Comparison of ENCODE assay signal across 20 cellular contexts in genomic region chr11:16365456-16366355, GRCh38. TPM values are rescaled to one million over a fixed set of nuclear protein-coding genes. Genes with fewer than 3 reads are reported as not detected.
DNase-seq lines count a peak whose midpoint lies in the region; ATAC-seq lines count a peak whose summit lies in the region.
"Had no signal": no experiment of that assay in that cellular context is flagged by ENCODE, and none has a peak within 500 bp of the region (broad histone marks: within the 10 kb centered on the region; RNA-seq: fewer than 3 reads in every experiment).

No MANE protein-coding gene starts in this region.

- H3K9me3 ChIP-seq in right cardiac atrium (ENCODE audit: control insufficient read depth, low read length): no peaks in the 10 kb centered on the region
- H3K9me3 ChIP-seq: left lung, mucosa of descending colon, upper lobe of left lung had no signal

- H3K27me3 ChIP-seq in right cardiac atrium (ENCODE audit: control insufficient read depth, insufficient read depth): no peaks in the 10 kb centered on the region
- H3K27me3 ChIP-seq: left lung, upper lobe of left lung had no signal

- DNase-seq in Ammon's horn (ENCODE audit: low spot score) (peak; percentile 7), NCI-H1092 treated with DMSO at 0.1 percent for 48 hours (lab: John Stamatoyannopoulos, UW) (peak; percentile 99), NCI-H748 treated with DMSO at 0.1 percent for 48 hours (lab: John Stamatoyannopoulos, UW) (peak; percentile 49), right cardiac atrium (no peak), inferior parietal cortex (ENCODE audit: extremely low spot score) (no peak)
- DNase-seq in effector CD4-positive, alpha-beta T cell: no peak
- DNase-seq: activated CD4-positive, alpha-beta memory T cell treated with anti-CD3 and anti-CD28 coated beads, Interleukin-2, amount 10 ng/mL, durations not matched to agents 7 days and 5 days; activated naive CD4-positive, alpha-beta T cell treated with anti-CD3 and anti-CD28 coated beads, Interleukin-2, amount 10 ng/mL, durations not matched to agents 7 days and 5 days; activated T-cell treated with anti-CD3 and anti-CD28 coated beads, Interleukin-2, amount 50 U/mL, for 1 hour; CD4-positive, alpha-beta T cell; left lung; MM.1S; mucosa of descending colon; stimulated activated naive CD8-positive, alpha-beta T cell treated with anti-CD3 and anti-CD28 coated beads, Interleukin-15, amount 100 ng/mL, for 72 hours; T-helper 1 cell; upper lobe of left lung had no signal

- WGBS in right cardiac atrium: 46% methylated on average over 3 of the region's 3 CpGs

- ATAC-seq in right cardiac atrium (peak in 1 of 2 donors; percentile 45), HG03457 (IDR thresholded peaks at IDR 0.05; ENCODE audit: unreplicated experiment) (no peak), HG03108 (IDR thresholded peaks at IDR 0.05; ENCODE audit: unreplicated experiment) (no peak)
- ATAC-seq: left lung; stimulated activated naive CD8-positive, alpha-beta T cell treated with anti-CD3 and anti-CD28 coated beads, Interleukin-15, amount 100 ng/mL, for 72 hours had no signal

- H3K4me3 ChIP-seq in right cardiac atrium (ENCODE audit: low read length): no peak overlapping the region
- H3K4me3 ChIP-seq: left lung, mucosa of descending colon, upper lobe of left lung had no signal

- peaks cover 9% of the 10 kb centered on the region for H3K4me1 ChIP-seq in right cardiac atrium (ENCODE audit: control insufficient read depth, insufficient read depth, low read length)
- H3K4me1 ChIP-seq: left lung, upper lobe of left lung had no signal

- intact Hi-C loops in right cardiac atrium (cut with DNase I): no loop called here

- H3K27ac ChIP-seq in right cardiac atrium (ENCODE audit: low read length): peak overlapping the region; percentile 32
- H3K27ac ChIP-seq: left lung, upper lobe of left lung had no signal

RNA-seq across cellular contexts. Expression of gene SOX6, which starts 9.4 kb away (rescaled TPM):
- 10 to 100 TPM; 18.0 to 26.7 (median 22.6) TPM for total RNA-seq in right cardiac atrium
- polyA plus RNA-seq in right cardiac atrium: 3.3 TPM
- total RNA-seq: activated CD4-positive, alpha-beta memory T cell treated with anti-CD3 and anti-CD28 coated beads, Interleukin-2, amount 10 ng/mL, durations not matched to agents 7 days and 5 days; H1 had no signal
- polyA plus RNA-seq: IgD-negative memory B cell had no signal

Comparison
In these comparisons a context has a peak if more than half of its experiments do, and no peak if none do; other contexts are left out.
1. DNase-seq: peak in Ammon's horn (single experiment), NCI-H1092 treated with DMSO at 0.1 percent for 48 hours (single experiment) and NCI-H748 treated with DMSO at 0.1 percent for 48 hours (single experiment); none in right cardiac atrium (0 of 3), effector CD4-positive, alpha-beta T cell (single experiment) and inferior parietal cortex (single experiment).